7 cellular contexts compared by ENCODE assay signal in the genomic region with DNA sequence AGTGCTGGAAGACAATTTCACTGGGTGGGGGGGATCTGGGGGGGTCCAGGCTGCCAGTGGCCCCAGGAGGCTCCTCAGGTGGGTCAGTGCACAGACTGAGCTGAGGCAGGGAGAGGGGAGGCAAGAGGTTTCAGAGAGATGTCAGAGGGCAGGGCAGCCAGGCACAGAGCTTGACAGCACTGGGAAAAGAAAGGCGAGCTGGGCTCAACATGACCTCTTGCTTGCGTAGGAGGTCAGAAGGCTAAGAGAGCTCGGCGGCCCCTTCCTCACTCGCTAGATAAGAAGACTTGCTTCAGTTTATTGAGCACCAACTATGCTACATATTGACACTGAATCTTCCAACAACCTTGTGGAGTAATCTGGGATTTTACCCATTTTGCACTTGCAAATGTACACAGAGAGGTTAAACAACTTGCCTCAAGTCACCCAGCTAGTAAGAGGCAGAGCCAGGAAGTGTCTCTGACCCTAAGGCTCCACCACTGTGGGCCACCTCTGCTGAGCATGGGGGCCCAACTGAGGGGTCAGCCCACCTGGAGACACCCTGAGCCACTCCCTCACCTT. TPM values are rescaled to one million over a fixed set of nuclear protein-coding genes. Genes with fewer than 3 reads are reported as not detected.
DNase-seq lines count a peak whose midpoint lies in the region; ATAC-seq lines count a peak whose summit lies in the region.
"Had no signal": no experiment of that assay in that cellular context is flagged by ENCODE, and none has a peak within 500 bp of the region (broad histone marks: within the 10 kb centered on the region; RNA-seq: fewer than 3 reads in every experiment).

No MANE protein-coding gene starts in this region.

- H3K27ac ChIP-seq in epithelial cell of prostate: peak overlapping the region; percentile 90

- ATAC-seq in stimulated activated naive B cell treated with anti-CD40 and anti-IgM and Interleukin-4, amounts not matched to agents 10 μg/mL and 1 μg/mL and 100 μg/mL, for 72 hours (replicated peaks): peak in 1 of 2 donors; percentile 0

- H3K36me3 Mint-ChIP-seq in activated CD4-positive, alpha-beta T cell treated with anti-CD3 and anti-CD28 coated beads, Interleukin-2, amount 10 ng/mL, durations not matched to agents 24 days and 14 days (ENCODE audit: low read depth): peaks cover 20% of the 10 kb centered on the region
- H3K36me3 Mint-ChIP-seq in stimulated activated naive B cell treated with anti-CD40 and anti-IgM and Interleukin-4, amounts not matched to agents 10 μg/mL and 1 μg/mL and 100 μg/mL, for 72 hours: peaks cover 23 to 32% of the 10 kb centered on the region in 2 donors

- DNase-seq in activated CD4-positive, alpha-beta T cell treated with anti-CD3 and anti-CD28 coated beads, Interleukin-2, amount 10 ng/mL, durations not matched to agents 24 days and 14 days: no peak
- DNase-seq in activated CD4-positive, alpha-beta T cell treated with anti-CD3 and anti-CD28 coated beads for 4 hours: no peak
- DNase-seq in epithelial cell of prostate (ENCODE audit: low read depth, low spot score): no peak
- no peak for DNase-seq in stimulated activated naive B cell treated with anti-CD40 and anti-IgM and Interleukin-4, amounts not matched to agents 10 μg/mL and 1 μg/mL and 100 μg/mL, for 72 hours
- DNase-seq in stimulated activated CD4-positive, alpha-beta T cell treated with anti-CD3 and anti-CD28 coated beads, Interleukin-1b, Interleukin-23, amount 100 ng/mL, for 48 hours: no peak
- no peak for DNase-seq in NOMO-1 treated with DMSO at 0.1 percent for 48 hours (lab: John Stamatoyannopoulos, UW; ENCODE audit: unreplicated experiment)
- DNase-seq: occipital lobe had no signal

- H3K9me3 Mint-ChIP-seq in activated CD4-positive, alpha-beta T cell treated with anti-CD3 and anti-CD28 coated beads, Interleukin-2, amount 10 ng/mL, durations not matched to agents 24 days and 14 days: no peaks in the 10 kb centered on the region
- H3K9me3 Mint-ChIP-seq in stimulated activated naive B cell treated with anti-CD40 and anti-IgM and Interleukin-4, amounts not matched to agents 10 μg/mL and 1 μg/mL and 100 μg/mL, for 72 hours: no peaks in the 10 kb centered on the region

- intact Hi-C loops in activated CD4-positive, alpha-beta T cell treated with anti-CD3 and anti-CD28 coated beads, Interleukin-2, amount 10 ng/mL, durations not matched to agents 24 days and 14 days (cut with micrococcal nuclease): no loop called here

- H3K27ac Mint-ChIP-seq in activated CD4-positive, alpha-beta T cell treated with anti-CD3 and anti-CD28 coated beads, Interleukin-2, amount 10 ng/mL, durations not matched to agents 24 days and 14 days: peak overlapping the region; percentile 81
- H3K27ac Mint-ChIP-seq in stimulated activated naive B cell treated with anti-CD40 and anti-IgM and Interleukin-4, amounts not matched to agents 10 μg/mL and 1 μg/mL and 100 μg/mL, for 72 hours: peak overlapping the region; percentile 86

- peaks cover 35% of the 10 kb centered on the region for H3K4me1 Mint-ChIP-seq in activated CD4-positive, alpha-beta T cell treated with anti-CD3 and anti-CD28 coated beads, Interleukin-2, amount 10 ng/mL, durations not matched to agents 24 days and 14 days
- H3K4me1 Mint-ChIP-seq in stimulated activated naive B cell treated with anti-CD40 and anti-IgM and Interleukin-4, amounts not matched to agents 10 μg/mL and 1 μg/mL and 100 μg/mL, for 72 hours: peaks cover 47 to 74% of the 10 kb centered on the region in 2 donors

- H3K4me3 Mint-ChIP-seq in activated CD4-positive, alpha-beta T cell treated with anti-CD3 and anti-CD28 coated beads, Interleukin-2, amount 10 ng/mL, durations not matched to agents 24 days and 14 days: peak overlapping the region; percentile 44
- peak overlapping the region; percentile 33 to 59 for H3K4me3 Mint-ChIP-seq in stimulated activated naive B cell treated with anti-CD40 and anti-IgM and Interleukin-4, amounts not matched to agents 10 μg/mL and 1 μg/mL and 100 μg/mL, for 72 hours

- H3K27me3 Mint-ChIP-seq in activated CD4-positive, alpha-beta T cell treated with anti-CD3 and anti-CD28 coated beads, Interleukin-2, amount 10 ng/mL, durations not matched to agents 24 days and 14 days: peaks cover 10% of the 10 kb centered on the region
- peaks cover 8 to 11% of the 10 kb centered on the region in 2 donors for H3K27me3 Mint-ChIP-seq in stimulated activated naive B cell treated with anti-CD40 and anti-IgM and Interleukin-4, amounts not matched to agents 10 μg/mL and 1 μg/mL and 100 μg/mL, for 72 hours

RNA-seq across cellular contexts. Expression of gene PDLIM7, which starts 3.5 kb away (rescaled TPM):
- total RNA-seq in activated CD4-positive, alpha-beta T cell treated with anti-CD3 and anti-CD28 coated beads, Interleukin-2, amount 10 ng/mL, durations not matched to agents 24 days and 14 days: 64.9 and 65.3 TPM in 2 replicates

RNA-seq across cellular contexts. Expression of gene DOK3, which starts 15.8 kb away (rescaled TPM):
- total RNA-seq in activated CD4-positive, alpha-beta T cell treated with anti-CD3 and anti-CD28 coated beads, Interleukin-2, amount 10 ng/mL, durations not matched to agents 24 days and 14 days: 4.5 and 5.2 TPM in 2 replicates

RNA-seq across cellular contexts. Expression of gene DBN1, which starts 20.4 kb away (rescaled TPM):
- 22.0 and 23.5 TPM in 2 replicates for total RNA-seq in activated CD4-positive, alpha-beta T cell treated with anti-CD3 and anti-CD28 coated beads, Interleukin-2, amount 10 ng/mL, durations not matched to agents 24 days and 14 days

RNA-seq across cellular contexts. Expression of gene DDX41, which starts 22.9 kb away (rescaled TPM):
- total RNA-seq in activated CD4-positive, alpha-beta T cell treated with anti-CD3 and anti-CD28 coated beads, Interleukin-2, amount 10 ng/mL, durations not matched to agents 24 days and 14 days: 157 and 172 TPM in 2 replicates

RNA-seq across cellular contexts. Expression of gene PRR7, which starts 47.3 kb away (rescaled TPM):
- total RNA-seq in activated CD4-positive, alpha-beta T cell treated with anti-CD3 and anti-CD28 coated beads, Interleukin-2, amount 10 ng/mL, durations not matched to agents 24 days and 14 days: 13.6 TPM in 2 replicates
